20 cellular contexts compared by ENCODE assay signal in the genomic region with DNA sequence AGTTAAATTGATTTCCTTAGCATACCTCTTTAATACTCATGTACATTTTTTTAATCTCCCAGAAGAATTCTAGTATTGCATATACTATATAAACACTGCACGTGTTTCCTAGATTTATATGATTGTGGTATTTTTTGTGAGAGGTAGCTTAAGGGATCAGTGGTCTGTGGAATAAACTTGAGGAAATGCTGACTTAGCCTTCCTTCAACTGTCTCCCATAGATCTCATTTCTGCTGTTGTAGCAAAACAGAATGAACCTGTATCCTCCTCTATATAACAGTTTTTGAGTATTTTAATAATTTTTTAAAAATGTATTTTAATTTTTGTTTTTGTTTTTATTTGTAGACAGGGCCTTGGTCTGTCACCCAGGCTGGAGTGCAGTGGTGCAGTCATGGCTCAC.
DNase-seq lines count a peak whose midpoint lies in the region; ATAC-seq, FAIRE-seq and TF ChIP-seq lines count a peak whose summit lies in the region.
"Had no signal": no experiment of that assay in that cellular context is flagged by ENCODE, and none has a peak within 500 bp of the region (broad histone marks: within the 10 kb centered on the region; RNA-seq: fewer than 3 reads in every experiment).

No MANE protein-coding gene starts in this region.

- no peak overlapping the region for H2BK120ac ChIP-seq in IMR-90 (ENCODE audit: low read depth, low read length)

- WGBS in A549 (ENCODE audit: missing lambda C conversion rate) = 87% methylated on average over 1 of the region's 1 CpG
- no CpG with 5 or more reads among the region's 1 CpG for WGBS in IMR-90 (ENCODE audit: extremely low coverage in 2 of 2, insufficient read length in 1 of 2), 2 experiments
- 84% methylated on average over 1 of the region's 1 CpG for WGBS in K562 (ENCODE audit: insufficient coverage, low coverage, missing lambda C conversion rate)

- no peak overlapping the region for H3K23ac ChIP-seq in IMR-90 (ENCODE audit: low read depth, low read length)

- no peak overlapping the region for H3K18ac ChIP-seq in IMR-90 (ENCODE audit: low read depth, low read length)

- DNase-seq in A549 (ENCODE audit: low read depth in 1 of 2, low spot score in 1 of 2) (no peak), IMR-90 (no peak), K562 (ENCODE audit: extremely low read depth in 1 of 4, low spot score in 3 of 4) (no peak), SK-N-DZ (ENCODE audit: low spot score) (no peak), putamen (ENCODE audit: low spot score) (no peak), NCI-H1092 (lab: John Stamatoyannopoulos, UW) (no peak)
- DNase-seq: 8988T; AML-193; Caco-2; Calu3; CD4-positive, alpha-beta T cell; CD8-positive, alpha-beta T cell; DMS79 treated with DMSO at 0.1 percent for 48 hours; GF-D8 had no signal

- H2BK15ac ChIP-seq in IMR-90 (ENCODE audit: low read depth, low read length) = no peak overlapping the region

- dilution Hi-C loops in IMR-90 (cut with HindIII; ENCODE audit: low sequenced_read_pairs, unreplicated experiment) = no loop called here

- CTCF ChIA-PET in A549 (lab: Yijun Ruan, JAX) = interaction anchor here (0.6 kb wide), 1 partner anchor 541 kb away, joined by 4 read pairs; no protein-coding TSS in a partner anchor
- CTCF ChIA-PET in IMR-90 (lab: Yijun Ruan, JAX) = no interaction called here
- CTCF ChIA-PET in K562 (lab: Yijun Ruan, JAX; ENCODE audit: low intra/inter-chr PET ratio) = no interaction called here

- TF ChIP-seq EP300 in A549 (IDR thresholded peaks at IDR 0.05) (no peak), K562 (IDR thresholded peaks at IDR 0.05; ENCODE audit: low read length) (no peak)

- POLR2A ChIA-PET in A549 (lab: Yijun Ruan, JAX) (no interaction called here), IMR-90 (lab: Charles Lee; ENCODE audit: unreplicated experiment) (no interaction called here), K562 (lab: Yijun Ruan, JAX) (no interaction called here)

- H3K27me3 ChIP-seq in IMR-90 (ENCODE audit: control insufficient read depth, insufficient read depth, low read length) (no peaks in the 10 kb centered on the region), K562 (ENCODE audit: control insufficient read depth in 2 of 2, insufficient read depth in 2 of 2, low read length in 2 of 2) (no peaks in the 10 kb centered on the region)
- H3K27me3 ChIP-seq: BLaER1 treated with 17β-estradiol and CSF1 and Interleukin-3, amounts not matched to agents 10 nM and 100 nM had no signal

- no peak overlapping the region for H2AK5ac ChIP-seq in IMR-90 (ENCODE audit: low read depth, low read length)

- H3K36me3 ChIP-seq in IMR-90 (ENCODE audit: control insufficient read depth, insufficient read depth, low read length) (no peaks in the 10 kb centered on the region), K562 (ENCODE audit: control insufficient read depth, insufficient read depth, low read length) (peaks cover 16% of the 10 kb centered on the region; the same call in 1 of the 3 replicates)

- H2BK5ac ChIP-seq in IMR-90 (ENCODE audit: low read depth, low read length, poor library complexity, severe bottlenecking) = no peak overlapping the region

- no peak overlapping the region for H3K4me3 ChIP-seq in A549
- H3K4me3 ChIP-seq in IMR-90 (ENCODE audit: insufficient read depth, low read depth, low read length) = no peak overlapping the region
- no peak overlapping the region for H3K4me3 ChIP-seq in K562
- H3K4me3 ChIP-seq: BLaER1 treated with 17β-estradiol and CSF1 and Interleukin-3, amounts not matched to agents 10 nM and 100 nM had no signal

- H3K4me1 ChIP-seq in A549 (peaks cover 15% of the 10 kb centered on the region), IMR-90 (ENCODE audit: control insufficient read depth, insufficient read depth, low read length) (peaks cover 5% of the 10 kb centered on the region; the same call in 1 of the 2 replicates), K562 (replicated peaks in 1 of 2; ENCODE audit: control insufficient read depth in 2 of 2, insufficient read depth in 2 of 2, low read length in 2 of 2) (no peaks in the 10 kb centered on the region)

- no peak overlapping the region for H3K14ac ChIP-seq in IMR-90 (replicated peaks; ENCODE audit: low read depth, low read length)

- no peak overlapping the region for H4K5ac ChIP-seq in IMR-90 (ENCODE audit: low read depth, low read length)

- H3K79me2 ChIP-seq in K562 (ENCODE audit: control insufficient read depth, insufficient read depth, low read length) = peaks cover 53% of the 10 kb centered on the region

- intact Hi-C loops in IMR-90 (cut with micrococcal nuclease) (no loop called here), K562 (cut with micrococcal nuclease) (no loop called here)

- H2BK20ac ChIP-seq in IMR-90 (ENCODE audit: low read depth, low read length) = no peak overlapping the region

- BruUV-seq in IMR-90 (replicated peaks; lab: Mats Ljungman, UMichigan) = no TSS peak
- BruUV-seq in K562 (replicated peaks; lab: Mats Ljungman, UMichigan) = no TSS peak

- in situ Hi-C loops in IMR-90 (cut with MboI; ENCODE audit: low sequenced_read_pairs) = no loop called here
- in situ Hi-C loops in K562 (cut with MboI) = no loop called here

- H3K9me3 ChIP-seq in A549 (no peaks in the 10 kb centered on the region), IMR-90 (ENCODE audit: control insufficient read depth, insufficient read depth, low read length) (no peaks in the 10 kb centered on the region), K562 (replicated peaks; ENCODE audit: control insufficient read depth, insufficient read depth, low read depth, low read length) (no peaks in the 10 kb centered on the region)
- H3K9me3 ChIP-seq: Caco-2 had no signal

- no peak overlapping the region for H3K9ac ChIP-seq in IMR-90 (ENCODE audit: low read depth, low read length)
- H3K9ac ChIP-seq in K562 (ENCODE audit: insufficient read depth in 1 of 2, low read depth in 2 of 2, low read length in 2 of 2) = no peak overlapping the region
- H3K9ac ChIP-seq: BLaER1 treated with 17β-estradiol and CSF1 and Interleukin-3, amounts not matched to agents 10 nM and 100 nM had no signal

- no peak overlapping the region for H3K56ac ChIP-seq in IMR-90 (ENCODE audit: extremely low read depth, insufficient read depth, low read length)

- no peak overlapping the region for H3K4ac ChIP-seq in IMR-90 (ENCODE audit: low read depth, low read length)

- peaks cover 15 to 66% of the 10 kb centered on the region in 2 experiments for H3K79me1 ChIP-seq in IMR-90 (ENCODE audit: low read depth in 1 of 2, low read length in 2 of 2)

- no peak for TF ChIP-seq POLR2A in A549 (IDR thresholded peaks at IDR 0.05; ENCODE audit: low read length)
- TF ChIP-seq POLR2A in IMR-90 (IDR thresholded peaks at IDR 0.05; ENCODE audit: low read depth, low read length) = no peak
- no peak for TF ChIP-seq POLR2A in K562 (conservative IDR thresholded peaks at IDR 0.05)

- H2AFZ ChIP-seq in IMR-90 (replicated peaks; ENCODE audit: low read length, poor library complexity) = no peak overlapping the region
- no peak overlapping the region for H2AFZ ChIP-seq in K562 (ENCODE audit: low read depth, low read length)

- no peak for FAIRE-seq in A549 (lab: Jason Lieb, UNC)
- no peak for FAIRE-seq in K562 (lab: Jason Lieb, UNC)
- FAIRE-seq: A204.1, D721Med, G401.6, GM12891 had no signal

- H3K9me1 ChIP-seq in IMR-90 (ENCODE audit: insufficient read depth, low read length) = peaks cover 7% of the 10 kb centered on the region; the same call in 1 of the 2 replicates
- no peaks in the 10 kb centered on the region for H3K9me1 ChIP-seq in K562 (ENCODE audit: control insufficient read depth, insufficient read depth, low read length)

- H4K20me1 ChIP-seq in IMR-90 (ENCODE audit: insufficient read depth, low read length) (peaks cover 27% of the 10 kb centered on the region), K562 (replicated peaks; ENCODE audit: control insufficient read depth, insufficient read depth, low read length) (no peaks in the 10 kb centered on the region)

- H2AK9ac ChIP-seq in IMR-90 (replicated peaks; ENCODE audit: low read depth, low read length, poor library complexity) = no peak overlapping the region

- TF ChIP-seq CTCF in A549 (IDR thresholded peaks at IDR 0.05) = no peak
- TF ChIP-seq CTCF in IMR-90 (conservative IDR thresholded peaks at IDR 0.05; ENCODE audit: low read depth, low read length) = no peak
- TF ChIP-seq CTCF in K562 (IDR thresholded peaks at IDR 0.05 in 2 of 3, conservative IDR thresholded peaks at IDR 0.05 in 1 of 3; ENCODE audit: insufficient read depth in 2 of 3, low read depth in 1 of 3, low read length in 3 of 3) = no peak

- TF ChIP-seq RAD21 in A549 (conservative IDR thresholded peaks at IDR 0.05 in 1 of 2, IDR thresholded peaks at IDR 0.05 in 1 of 2) = no peak
- no peak for TF ChIP-seq RAD21 in IMR-90 (IDR thresholded peaks at IDR 0.05; ENCODE audit: low read length)
- TF ChIP-seq RAD21 in K562 (CRISPR knock-in tag; conservative IDR thresholded peaks at IDR 0.05 in 1 of 2, IDR thresholded peaks at IDR 0.05 in 1 of 2) = no peak

- H3K4me2 ChIP-seq in A549 (no peak overlapping the region), IMR-90 (ENCODE audit: low read depth, low read length) (no peak overlapping the region), K562 (ENCODE audit: insufficient read depth, low read length) (no peak overlapping the region)

- H3K27ac ChIP-seq in A549 (no peak overlapping the region), IMR-90 (ENCODE audit: insufficient read depth, low read length) (no peak overlapping the region), K562 (ENCODE audit: extremely low read depth, low read depth, low read length) (no peak overlapping the region)
- H3K27ac ChIP-seq: BLaER1 treated with 17β-estradiol and CSF1 and Interleukin-3, amounts not matched to agents 10 nM and 100 nM; C4-2B had no signal

- ATAC-seq in A549 = no peak
- no peak for ATAC-seq in IMR-90 (ENCODE audit: low read depth)
- ATAC-seq in K562 = no peak
- ATAC-seq: CD8-positive, alpha-beta T cell had no signal

- H4K91ac ChIP-seq in IMR-90 (ENCODE audit: insufficient read depth, low read depth, low read length) = no peak overlapping the region

- no peak overlapping the region for H4K8ac ChIP-seq in IMR-90 (ENCODE audit: low read depth in 2 of 2, low read length in 2 of 2)

TF ChIP-seq in IMR-90, 13 proteins besides CTCF, POLR2A, EP300 and RAD21:
- TF ChIP-seq MAFK (IDR thresholded peaks at IDR 0.05; ENCODE audit: low read depth, low read length) (peak; percentile 75), RFX5 (IDR thresholded peaks at IDR 0.05; ENCODE audit: low read depth, low read length) (no peak)

TF ChIP-seq in K562, 482 proteins besides CTCF, POLR2A, EP300 and RAD21 (continues in another document):
- TF ChIP-seq ZNF507 (tag; conservative IDR thresholded peaks at IDR 0.05) = no peak
- TF ChIP-seq C11orf30 (IDR thresholded peaks at IDR 0.05; ENCODE audit: low read depth) = peak; percentile 68
- TF ChIP-seq TBL1XR1 (IDR thresholded peaks at IDR 0.05; ENCODE audit: low read length in 2 of 2) = no peak
- TF ChIP-seq MAFF (IDR thresholded peaks at IDR 0.05; ENCODE audit: low read length) = peak; percentile 50
- 0 out of 2 replicates have a peak, but pooled peaks have one; percentile 29 for TF ChIP-seq MAFG (tag; conservative IDR thresholded peaks at IDR 0.05)
- TF ChIP-seq ZNF316 (IDR thresholded peaks at IDR 0.05) = peak; percentile 78
- TF ChIP-seq MAFK (IDR thresholded peaks at IDR 0.05; ENCODE audit: low read length) = peak; percentile 56; the same call in 1 of the 2 replicates

Comparison
In these comparisons a context has a peak if more than half of its experiments do, and no peak if none do; other contexts are left out.
1. Of the 35 proteins assayed by ChIP-seq in both K562 and A549: peak only in K562: none; only in A549: none; in both: MAFK; in neither: 34.